ENCODE assay signal across 18 cellular contexts in genomic region chr4:86036729-86037128, GRCh38.
DNase-seq lines count a peak whose midpoint lies in the region; ATAC-seq and TF ChIP-seq lines count a peak whose summit lies in the region.
"Had no signal": no experiment of that assay in that cellular context is flagged by ENCODE, and none has a peak within 500 bp of the region (broad histone marks: within the 10 kb centered on the region; RNA-seq: fewer than 3 reads in every experiment).

No MANE protein-coding gene starts in this region.

- H4K8ac ChIP-seq in neuronal stem cell (ENCODE audit: low read depth, low read length), result no peak overlapping the region

- H4K20me1 ChIP-seq in fibroblast of lung (ENCODE audit: control insufficient read depth, extremely low read depth, insufficient read depth, low read length) (no peaks in the 10 kb centered on the region), hepatocyte (ENCODE audit: insufficient read depth, poor library complexity, severe bottlenecking) (no peaks in the 10 kb centered on the region)

- peak overlapping the region; percentile 14 for H3K27ac ChIP-seq in RWPE2 (ENCODE audit: poor library complexity, severe bottlenecking)
- H3K27ac ChIP-seq in fibroblast of lung (ENCODE audit: insufficient read depth, low read length), result no peak overlapping the region
- H3K27ac ChIP-seq in hepatocyte, result no peak overlapping the region
- H3K27ac ChIP-seq in neuronal stem cell (replicated peaks; ENCODE audit: low read length), result no peak overlapping the region
- H3K27ac ChIP-seq: body of pancreas, psoas muscle, tibial artery had no signal

- no peak overlapping the region for H4K91ac ChIP-seq in neuronal stem cell (ENCODE audit: low read depth, low read length, poor library complexity)

- H3K27me3 ChIP-seq in RWPE2 (ENCODE audit: insufficient read depth, poor library complexity, severe bottlenecking), result no peaks in the 10 kb centered on the region
- no peaks in the 10 kb centered on the region for H3K27me3 ChIP-seq in fibroblast of lung (ENCODE audit: control insufficient read depth, insufficient read depth, low read length)
- no peaks in the 10 kb centered on the region for H3K27me3 ChIP-seq in hepatocyte
- H3K27me3 ChIP-seq in neuronal stem cell (ENCODE audit: control insufficient read depth in 3 of 3, insufficient read depth in 3 of 3, low read depth in 1 of 3, low read length in 3 of 3), result no peaks in the 10 kb centered on the region
- H3K27me3 ChIP-seq: body of pancreas, tibial artery had no signal

- no peak overlapping the region for H2BK5ac ChIP-seq in neuronal stem cell (ENCODE audit: low read length)

- WGBS in hepatocyte (ENCODE audit: low lambda C conversion rate, missing lambda C conversion rate), result 87% methylated on average over 4 of the region's 4 CpGs
- no CpG with 5 or more reads among the region's 4 CpGs for WGBS in neuronal stem cell (ENCODE audit: extremely low coverage in 2 of 2, insufficient read length in 2 of 2, insufficient replicate concordance in 1 of 2), 2 donors

- H2BK120ac ChIP-seq in neuronal stem cell (ENCODE audit: low read depth, low read length), result no peak overlapping the region

- H2BK12ac ChIP-seq in neuronal stem cell (ENCODE audit: low read length), result no peak overlapping the region

- ATAC-seq in RWPE2 (ENCODE audit: low read depth), result peak; percentile 46
- ATAC-seq: body of pancreas; effector memory CD8-positive, alpha-beta T cell; psoas muscle; WTC11 had no signal

- no peak overlapping the region for H2AK5ac ChIP-seq in neuronal stem cell (ENCODE audit: low read depth, low read length)

- H3K9me2 ChIP-seq in hepatocyte (replicated peaks; ENCODE audit: insufficient read depth), result no peaks in the 10 kb centered on the region

- H3K4me1 ChIP-seq in RWPE2 (ENCODE audit: insufficient read depth, poor library complexity, severe bottlenecking) (peaks cover 35% of the 10 kb centered on the region), fibroblast of lung (ENCODE audit: control insufficient read depth, extremely low read depth, insufficient read depth, low read length) (peaks cover 3% of the 10 kb centered on the region), hepatocyte (ENCODE audit: insufficient read depth) (peaks cover 9% of the 10 kb centered on the region), neuronal stem cell (ENCODE audit: control insufficient read depth in 2 of 2, insufficient read depth in 1 of 2, low read depth in 1 of 2, low read length in 2 of 2) (no peaks in the 10 kb centered on the region)

- H3K4me3 ChIP-seq in RWPE2 (ENCODE audit: severe bottlenecking) (no peak overlapping the region), fibroblast of lung (replicated peaks in 1 of 4; ENCODE audit: control extremely low read depth in 1 of 4, insufficient read depth in 1 of 4, low read depth in 3 of 4, low read length in 4 of 4) (no peak overlapping the region), hepatocyte (no peak overlapping the region), neuronal stem cell (ENCODE audit: low read length in 2 of 2) (no peak overlapping the region)
- H3K4me3 ChIP-seq: body of pancreas, psoas muscle, tibial artery had no signal

- H3K4ac ChIP-seq in neuronal stem cell (ENCODE audit: low read length), result no peak overlapping the region

- no peak overlapping the region for H3K23ac ChIP-seq in neuronal stem cell (ENCODE audit: low read depth, low read length, poor library complexity)

- H2AFZ ChIP-seq in fibroblast of lung (ENCODE audit: low read length) (no peak overlapping the region), hepatocyte (no peak overlapping the region), neuronal stem cell (ENCODE audit: low read length) (no peak overlapping the region)

- no peak for TF ChIP-seq CTCF in RWPE2 (IDR thresholded peaks at IDR 0.05; ENCODE audit: poor library complexity, severe bottlenecking)
- no peak for TF ChIP-seq CTCF in fibroblast of lung (conservative IDR thresholded peaks at IDR 0.05 in 1 of 2, IDR thresholded peaks at IDR 0.05 in 1 of 2; ENCODE audit: low read depth in 1 of 2, low read length in 2 of 2)
- TF ChIP-seq CTCF in hepatocyte (IDR thresholded peaks at IDR 0.05; ENCODE audit: poor library complexity), result no peak
- TF ChIP-seq CTCF in GM20000 (IDR thresholded peaks at IDR 0.05; ENCODE audit: extremely low read depth, missing control alignments), result no peak

- no peak overlapping the region for H3K18ac ChIP-seq in neuronal stem cell (ENCODE audit: low read length)

- H3K36me3 ChIP-seq in RWPE2 (ENCODE audit: low read depth) (no peaks in the 10 kb centered on the region), fibroblast of lung (ENCODE audit: control insufficient read depth, insufficient read depth, low read length) (no peaks in the 10 kb centered on the region), hepatocyte (replicated peaks; ENCODE audit: insufficient read depth, low read depth) (no peaks in the 10 kb centered on the region), neuronal stem cell (replicated peaks in 1 of 2; ENCODE audit: control insufficient read depth in 2 of 2, insufficient read depth in 2 of 2, low read length in 2 of 2) (peaks cover 4 to 93% of the 10 kb centered on the region in 2 donors)
- H3K36me3 ChIP-seq: tibial artery had no signal

- no peaks in the 10 kb centered on the region for H3K79me1 ChIP-seq in neuronal stem cell (ENCODE audit: low read depth, low read length)

- H2BK15ac ChIP-seq in neuronal stem cell (ENCODE audit: low read length), result no peak overlapping the region

- H3K79me2 ChIP-seq in fibroblast of lung (ENCODE audit: control insufficient read depth, insufficient read depth, low read length) (no peaks in the 10 kb centered on the region), hepatocyte (no peaks in the 10 kb centered on the region)

- DNase-seq in HCEC 1CT (peak; percentile 67), RWPE2 (ENCODE audit: low spot score) (no peak), fibroblast of lung (ENCODE audit: low read depth in 2 of 2) (peak; percentile 51 to 83), pulmonary artery endothelial cell (ENCODE audit: low read depth, low spot score) (peak; percentile 20), hepatocyte (ENCODE audit: low spot score) (no peak), RKO (ENCODE audit: low spot score) (no peak), neuronal stem cell (ENCODE audit: low spot score) (no peak), GM20000 (ENCODE audit: low spot score) (no peak)
- DNase-seq: activated gamma-delta T cell; body of pancreas; effector memory CD8-positive, alpha-beta T cell; GF-D8; NCI-H1105 treated with DMSO at 0.1 percent for 48 hours; NCI-H446 treated with DMSO at 0.1 percent for 48 hours; OCI-M1; psoas muscle; tibial artery had no signal

- H3K14ac ChIP-seq in neuronal stem cell (ENCODE audit: low read length), result no peak overlapping the region

- H3K4me2 ChIP-seq in fibroblast of lung (ENCODE audit: extremely low read depth, insufficient read depth, low read length) (no peak overlapping the region), hepatocyte (no peak overlapping the region), neuronal stem cell (ENCODE audit: insufficient read depth, low read length, poor library complexity, severe bottlenecking) (no peak overlapping the region)

- H3K9ac ChIP-seq in fibroblast of lung (ENCODE audit: insufficient read depth, low read length) (no peak overlapping the region), neuronal stem cell (ENCODE audit: low read depth, low read length, poor library complexity) (no peak overlapping the region)

- H3K9me3 ChIP-seq in RWPE2 (ENCODE audit: severe bottlenecking), result no peaks in the 10 kb centered on the region
- no peaks in the 10 kb centered on the region for H3K9me3 ChIP-seq in fibroblast of lung (ENCODE audit: control insufficient read depth, insufficient read depth, low read depth, low read length)
- H3K9me3 ChIP-seq in hepatocyte (ENCODE audit: low read depth), result no peaks in the 10 kb centered on the region
- peaks cover 0 to 5% of the 10 kb centered on the region in 2 donors for H3K9me3 ChIP-seq in neuronal stem cell (replicated peaks in 1 of 2; ENCODE audit: control insufficient read depth in 2 of 2, insufficient read depth in 1 of 2, low read depth in 1 of 2, low read length in 2 of 2)
- H3K9me3 ChIP-seq: body of pancreas, psoas muscle, tibial artery had no signal

Comparison
In these comparisons a context has a peak if more than half of its experiments do, and no peak if none do; other contexts are left out.
1. DNase-seq: peak in HCEC 1CT (single experiment), fibroblast of lung (2 of 2) and pulmonary artery endothelial cell (single experiment); none in RWPE2 (single experiment), hepatocyte (single experiment), RKO (single experiment), neuronal stem cell (single experiment) and GM20000 (single experiment).